In genomic region chr1:226365166-226365565, GRCh38 we compare ENCODE assay signal across 11 cellular contexts. TPM values are rescaled to one million over a fixed set of nuclear protein-coding genes. Genes with fewer than 3 reads are reported as not detected.
DNase-seq lines count a peak whose midpoint lies in the region; ATAC-seq and TF ChIP-seq lines count a peak whose summit lies in the region.
"Had no signal": no experiment of that assay in that cellular context is flagged by ENCODE, and none has a peak within 500 bp of the region (broad histone marks: within the 10 kb centered on the region; RNA-seq: fewer than 3 reads in every experiment).

No MANE protein-coding gene starts in this region.

- H3K23ac ChIP-seq in mesenchymal stem cell (ENCODE audit: low read length in 2 of 2): no peak overlapping the region
- H3K23ac ChIP-seq in trophoblast cell (ENCODE audit: low read length): no peak overlapping the region

- H3K4ac ChIP-seq in mesenchymal stem cell (ENCODE audit: low read depth in 1 of 2, low read length in 2 of 2) (no peak overlapping the region), trophoblast cell (ENCODE audit: low read depth, low read length) (no peak overlapping the region)

- H2BK15ac ChIP-seq in mesenchymal stem cell (ENCODE audit: low read depth, poor library complexity, severe bottlenecking): no peak overlapping the region

- H3K9me3 ChIP-seq in left ventricle myocardium inferior (replicated peaks): no peaks in the 10 kb centered on the region
- H3K9me3 ChIP-seq in mesenchymal stem cell (ENCODE audit: control insufficient read depth, low read length): no peaks in the 10 kb centered on the region
- H3K9me3 ChIP-seq in thoracic aorta: no peaks in the 10 kb centered on the region
- no peaks in the 10 kb centered on the region for H3K9me3 ChIP-seq in trophoblast cell (ENCODE audit: insufficient read depth, low read depth, low read length)

- ATAC-seq in Right ventricle myocardium superior (ENCODE audit: poor library complexity) (no peak), SK-N-SH treated with all-trans-retinoic acid at 6 μM for 48 hours (no peak; the same call in 2 of the 3 replicates), thoracic aorta (ENCODE audit: insufficient number of reproducible peaks, low FRiP score, low read depth) (no peak)
- ATAC-seq: GM12878 had no signal

- H2AK5ac ChIP-seq in mesenchymal stem cell (ENCODE audit: low read length, severe bottlenecking) (no peak overlapping the region), trophoblast cell (ENCODE audit: low read length) (no peak overlapping the region)

- peaks cover 13% of the 10 kb centered on the region for H3K79me1 ChIP-seq in mesenchymal stem cell (replicated peaks; ENCODE audit: low read length, poor library complexity, severe bottlenecking)
- H3K79me1 ChIP-seq in trophoblast cell (ENCODE audit: low read length): no peaks in the 10 kb centered on the region

- H3K14ac ChIP-seq in mesenchymal stem cell (ENCODE audit: low read length in 2 of 2) (no peak overlapping the region), trophoblast cell (ENCODE audit: low read length) (no peak overlapping the region)

- H3K27ac ChIP-seq in left ventricle myocardium inferior (replicated peaks) (peak overlapping the region; percentile 76), mesenchymal stem cell (ENCODE audit: low read length, poor library complexity, severe bottlenecking) (peak overlapping the region; percentile 59), thoracic aorta (peak overlapping the region; percentile 60 to 69), trophoblast cell (ENCODE audit: low read depth, low read length) (no peak overlapping the region)
- H3K27ac ChIP-seq: C4-2B, GM23248 had no signal

- H3K4me3 ChIP-seq in left ventricle myocardium inferior (no peak overlapping the region), mesenchymal stem cell (ENCODE audit: insufficient read depth in 1 of 2, low read depth in 1 of 2, low read length in 2 of 2) (no peak overlapping the region), thoracic aorta (no peak overlapping the region), trophoblast cell (ENCODE audit: low read depth, low read length) (no peak overlapping the region)
- H3K4me3 ChIP-seq: GM12878, GM23248 had no signal

- H2BK12ac ChIP-seq in mesenchymal stem cell (ENCODE audit: low read length in 2 of 2) (no peak overlapping the region), trophoblast cell (ENCODE audit: low read length) (no peak overlapping the region)

- no peak overlapping the region for H2AFZ ChIP-seq in mesenchymal stem cell (ENCODE audit: low read depth, low read length)
- H2AFZ ChIP-seq in trophoblast cell (ENCODE audit: insufficient read depth, low read length, poor library complexity): no peak overlapping the region
- H2AFZ ChIP-seq: GM23248 had no signal

- H3K9ac ChIP-seq in mesenchymal stem cell (ENCODE audit: low read length): no peak overlapping the region
- H3K9ac ChIP-seq in trophoblast cell (ENCODE audit: low read length): no peak overlapping the region
- H3K9ac ChIP-seq: GM23248 had no signal

- no peaks in the 10 kb centered on the region for H3K79me2 ChIP-seq in trophoblast cell (ENCODE audit: control insufficient read depth, insufficient read depth, low read length, poor library complexity)

- H3K27me3 ChIP-seq in left ventricle myocardium inferior (ENCODE audit: low read depth) (no peaks in the 10 kb centered on the region), mesenchymal stem cell (ENCODE audit: control insufficient read depth in 1 of 2, insufficient read depth in 1 of 2, low read length in 2 of 2) (no peaks in the 10 kb centered on the region), thoracic aorta (replicated peaks; ENCODE audit: insufficient read depth) (no peaks in the 10 kb centered on the region), trophoblast cell (ENCODE audit: insufficient read depth, low read length) (no peaks in the 10 kb centered on the region)

- H3K4me2 ChIP-seq in mesenchymal stem cell (ENCODE audit: low read length, poor library complexity, severe bottlenecking): no peak overlapping the region
- H3K4me2 ChIP-seq in trophoblast cell (ENCODE audit: low read length): no peak overlapping the region

- peaks cover 98% of the 10 kb centered on the region for H3K36me3 ChIP-seq in left ventricle myocardium inferior
- peaks cover 61 to 93% of the 10 kb centered on the region in 2 experiments for H3K36me3 ChIP-seq in mesenchymal stem cell (ENCODE audit: control insufficient read depth in 1 of 2, insufficient read depth in 2 of 2, low read depth in 1 of 2, low read length in 2 of 2)
- H3K36me3 ChIP-seq in thoracic aorta: peaks cover 64% of the 10 kb centered on the region
- peaks cover 40 to 74% of the 10 kb centered on the region in 2 experiments for H3K36me3 ChIP-seq in trophoblast cell (ENCODE audit: control insufficient read depth in 1 of 2, insufficient read depth in 2 of 2, low read length in 2 of 2)

- H4K12ac ChIP-seq in trophoblast cell (ENCODE audit: low read depth, low read length): no peak overlapping the region

- no peak overlapping the region for H3K18ac ChIP-seq in mesenchymal stem cell (ENCODE audit: low read depth in 1 of 2, low read length in 2 of 2)
- no peak overlapping the region for H3K18ac ChIP-seq in trophoblast cell (ENCODE audit: low read length)

- TF ChIP-seq CTCF in left ventricle myocardium inferior (IDR thresholded peaks at IDR 0.05; ENCODE audit: borderline replicate concordance) (no peak), thoracic aorta (IDR thresholded peaks at IDR 0.05) (no peak)

- H4K91ac ChIP-seq in mesenchymal stem cell (ENCODE audit: low read length) (no peak overlapping the region), trophoblast cell (ENCODE audit: low read depth, low read length) (no peak overlapping the region)

- intact Hi-C loops in left ventricle myocardium inferior (cut with micrococcal nuclease): no loop called here
- intact Hi-C loops in Right ventricle myocardium superior (cut with DNase I): no loop called here

- H2BK120ac ChIP-seq in mesenchymal stem cell (ENCODE audit: low read depth, low read length): no peak overlapping the region
- H2BK120ac ChIP-seq in trophoblast cell (ENCODE audit: insufficient read depth, low read length, poor library complexity): no peak overlapping the region

- DNase-seq in left ventricle myocardium inferior (no peak), Right ventricle myocardium superior (no peak), mesenchymal stem cell (no peak), thoracic aorta (ENCODE audit: low spot score) (no peak), NCI-H82 treated with DMSO at 0.1 percent for 48 hours (lab: John Stamatoyannopoulos, UW; ENCODE audit: unreplicated experiment) (no peak), trophoblast cell (no peak)
- DNase-seq: CD4-positive, alpha-beta memory T cell; GM23248 had no signal

- H2BK5ac ChIP-seq in mesenchymal stem cell (ENCODE audit: low read depth, low read length, poor library complexity, severe bottlenecking) (no peak overlapping the region), trophoblast cell (ENCODE audit: low read depth, low read length, poor library complexity) (no peak overlapping the region)

- H4K8ac ChIP-seq in mesenchymal stem cell (ENCODE audit: low read length) (no peak overlapping the region), trophoblast cell (ENCODE audit: low read depth, low read length) (no peak overlapping the region)

- peaks cover 41% of the 10 kb centered on the region for H3K4me1 ChIP-seq in left ventricle myocardium inferior
- H3K4me1 ChIP-seq in mesenchymal stem cell (ENCODE audit: control insufficient read depth, insufficient read depth, low read depth, low read length): peaks cover 14% of the 10 kb centered on the region
- H3K4me1 ChIP-seq in thoracic aorta (ENCODE audit: control insufficient read depth in 1 of 2, low read depth in 2 of 2): peaks cover 0 to 23% of the 10 kb centered on the region in 2 donors
- no peaks in the 10 kb centered on the region for H3K4me1 ChIP-seq in trophoblast cell (ENCODE audit: control insufficient read depth in 1 of 2, insufficient read depth in 2 of 2, low read length in 2 of 2)

- WGBS in mesenchymal stem cell: 93% methylated on average over 5 of the region's 5 CpGs
- no CpG with 5 or more reads among the region's 5 CpGs for WGBS in trophoblast cell (ENCODE audit: extremely low coverage, insufficient coverage, insufficient read length)

TF ChIP-seq in SK-N-SH treated with all-trans-retinoic acid at 6 μM for 48 hours, 23 proteins besides CTCF, POLR2A, EP300 and RAD21:
- peak; percentile 14; the same call in 1 of the 2 replicates for TF ChIP-seq TCF4 (CRISPR knock-in tag; IDR thresholded peaks at IDR 0.05; ENCODE audit: borderline replicate concordance)
- no peak for TF ChIP-seq ISL1 (CRISPR knock-in tag; IDR thresholded peaks at IDR 0.05)
- TF ChIP-seq CSDC2 (CRISPR knock-in tag; IDR thresholded peaks at IDR 0.05): no peak
TF ChIP-seq in SK-N-SH treated with all-trans-retinoic acid at 6 μM for 48 hours: peak in this region for 1.

RNA-seq across cellular contexts. Expression of gene PARP1, which starts 42.7 kb away (rescaled TPM):
- total RNA-seq in left ventricle myocardium inferior (138 TPM), Right ventricle myocardium superior (149 TPM), thoracic aorta (10 to 100 TPM; 70.3 TPM)
- 64.4 TPM for polyA plus RNA-seq in mesenchymal stem cell (2013, experiment 1 of 2)
- polyA plus RNA-seq in mesenchymal stem cell (2013, experiment 2 of 2): 59.8 TPM
- 55.7 and 59.1 TPM in 2 replicates for polyA plus RNA-seq in trophoblast cell (2013)

RNA-seq across cellular contexts. Expression of gene LIN9, which starts 56.2 kb away (rescaled TPM):
- total RNA-seq in left ventricle myocardium inferior: 19.5 TPM
- total RNA-seq in Right ventricle myocardium superior: 21.9 TPM
- 1.3 TPM for polyA plus RNA-seq in mesenchymal stem cell (2013, experiment 1 of 2)
- polyA plus RNA-seq in mesenchymal stem cell (2013, experiment 2 of 2): 1.5 TPM
- total RNA-seq in thoracic aorta: 1 to 10 TPM; 1.3 to 1.6 TPM
- 11.3 and 11.4 TPM in 2 replicates for polyA plus RNA-seq in trophoblast cell (2013)
